In the genomic region with DNA sequence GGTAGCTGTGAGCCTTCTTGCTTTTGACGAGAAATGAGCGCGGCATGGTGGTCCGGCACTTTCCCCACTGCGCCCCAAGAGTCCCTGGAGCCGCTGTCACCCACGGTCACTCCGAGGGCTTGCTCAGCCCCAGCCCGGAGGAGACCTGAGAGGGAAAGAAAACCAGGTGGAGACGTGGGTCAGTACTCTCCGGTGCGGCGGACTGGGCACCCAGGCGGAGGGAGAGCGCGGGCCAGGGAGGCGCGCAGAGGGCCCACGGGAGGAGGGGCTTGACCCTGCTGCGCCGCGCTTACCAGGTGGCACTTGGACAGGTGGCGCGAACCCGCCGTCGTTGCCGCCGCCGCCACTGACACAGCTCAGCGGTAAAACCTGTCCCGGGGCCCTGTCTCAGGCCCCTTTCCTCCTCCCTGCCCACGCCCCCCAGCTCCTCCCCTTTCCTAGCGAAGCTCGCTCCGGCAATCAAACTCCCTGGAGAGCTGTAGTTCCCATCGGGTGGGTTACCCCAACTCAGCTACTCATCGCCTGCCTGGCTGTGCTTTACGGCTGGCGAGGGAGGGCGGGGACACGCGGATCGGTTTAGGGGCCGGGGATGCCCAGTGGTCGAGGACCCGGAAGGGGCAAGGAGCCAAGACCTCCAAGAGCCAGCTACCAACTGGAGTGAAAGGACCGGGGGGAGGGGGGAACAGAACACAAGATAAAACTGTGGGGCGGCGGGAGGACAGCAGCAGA, we compare ENCODE assay signal across 8 cellular contexts. TPM values are rescaled to one million over a fixed set of nuclear protein-coding genes. Genes with fewer than 3 reads are reported as not detected.
A peak's percentile ranks its signal among the peaks of the same experiment; 100 is the strongest.
DNase-seq lines count a peak whose midpoint lies in the region; ATAC-seq and TF ChIP-seq lines count a peak whose summit lies in the region.

No MANE protein-coding gene starts in this region.

- H3K9me3 ChIP-seq in DOHH2 (ENCODE audit: control insufficient read depth, insufficient read depth, low read length) (no peaks in the 10 kb centered on the region), HUES64 (ENCODE audit: insufficient read depth, low read depth, low read length) (no peaks in the 10 kb centered on the region)

- no peaks in the 10 kb centered on the region for H3K79me2 ChIP-seq in DOHH2 (ENCODE audit: control insufficient read depth, low read length)

- H3K9me3 Mint-ChIP-seq in T-cell: no peaks in the 10 kb centered on the region
- no peaks in the 10 kb centered on the region for H3K9me3 Mint-ChIP-seq in MCF 10A (ENCODE audit: unreplicated experiment)
- no peaks in the 10 kb centered on the region for H3K9me3 Mint-ChIP-seq in nephron
- no peaks in the 10 kb centered on the region for H3K9me3 Mint-ChIP-seq in type B pancreatic cell

- under 1% methylated on average over 50 of the region's 50 CpGs for WGBS in HUES64

- H3K9ac ChIP-seq in HUES64 (ENCODE audit: low read depth, low read length): no peak overlapping the region

- CTCF ChIA-PET in T-cell (lab: Charles Lee) (interaction anchor here (0.6 to 1.7 kb wide), 10 partner anchors 9 to 987 kb away, joined by 3 to 7 read pairs (median 5); no protein-coding TSS in a partner anchor), MCF 10A (lab: Yijun Ruan, JAX) (interaction anchor here (0.6 to 0.7 kb wide), 4 partner anchors 55 to 971 kb away, joined by 3 to 4 read pairs (median 3); no protein-coding TSS in a partner anchor)

- H3K27me3 ChIP-seq in DOHH2 (ENCODE audit: control insufficient read depth, low read length): peaks cover 63% of the 10 kb centered on the region
- H3K27me3 ChIP-seq in HUES64 (ENCODE audit: insufficient read depth, low read length): peaks cover 100% of the 10 kb centered on the region

- peaks cover 14% of the 10 kb centered on the region for H3K36me3 Mint-ChIP-seq in T-cell
- no peaks in the 10 kb centered on the region for H3K36me3 Mint-ChIP-seq in MCF 10A (ENCODE audit: insufficient read depth, unreplicated experiment)
- no peaks in the 10 kb centered on the region for H3K36me3 Mint-ChIP-seq in nephron (ENCODE audit: low read depth)
- no peaks in the 10 kb centered on the region for H3K36me3 Mint-ChIP-seq in type B pancreatic cell

- DNase-seq in T-cell (peak in 15 of 34 experiments; percentile 12 to 49 (median 25)), MCF 10A (ENCODE audit: unreplicated experiment) (no peak), type B pancreatic cell (ENCODE audit: extremely low spot score, unreplicated experiment) (no peak), mesenteric fat pad (ENCODE audit: low spot score) (no peak)

- peak in 2 of 4 experiments; percentile 4 to 5 for ATAC-seq in T-cell (replicated peaks in 1 of 4)
- no peak for ATAC-seq in HG03045 (IDR thresholded peaks at IDR 0.05; ENCODE audit: unreplicated experiment)

- peak overlapping the region; percentile 85 to 95 for H3K27ac Mint-ChIP-seq in T-cell
- no peak overlapping the region for H3K27ac Mint-ChIP-seq in MCF 10A (ENCODE audit: low read depth, unreplicated experiment)
- no peak overlapping the region for H3K27ac Mint-ChIP-seq in nephron
- no peak overlapping the region for H3K27ac Mint-ChIP-seq in type B pancreatic cell

- H3K9me2 ChIP-seq in DOHH2 (replicated peaks; ENCODE audit: control insufficient read depth, low read length): no peaks in the 10 kb centered on the region

- peaks cover 40% of the 10 kb centered on the region for H3K4me1 ChIP-seq in DOHH2 (ENCODE audit: control insufficient read depth, low read length)
- peaks cover 23% of the 10 kb centered on the region for H3K4me1 ChIP-seq in HUES64 (ENCODE audit: insufficient read depth, low read length)

- intact Hi-C loops in MCF 10A (cut with micrococcal nuclease): no loop called here

- H3K36me3 ChIP-seq in DOHH2 (ENCODE audit: control insufficient read depth, low read length): no peaks in the 10 kb centered on the region
- no peaks in the 10 kb centered on the region for H3K36me3 ChIP-seq in HUES64 (ENCODE audit: insufficient read depth, low read length)

- BruUV-seq in MCF 10A (replicated peaks; lab: Mats Ljungman, UMichigan): no TSS peak

- H3K4me2 ChIP-seq in DOHH2 (ENCODE audit: low read length): peak overlapping the region; percentile 100

- no peak overlapping the region for H3K27ac ChIP-seq in DOHH2 (ENCODE audit: low read depth, low read length)
- no peak overlapping the region for H3K27ac ChIP-seq in HUES64 (ENCODE audit: low read depth, low read length)

- H4K20me1 ChIP-seq in DOHH2 (ENCODE audit: control insufficient read depth, insufficient read depth, low read depth, low read length): no peaks in the 10 kb centered on the region

- POLR2A ChIA-PET in T-cell (lab: Charles Lee): interaction anchor here (0.6 to 1.0 kb wide), 4 partner anchors 11 to 169 kb away, joined by 3 to 7 read pairs (median 4); no protein-coding TSS in a partner anchor
- POLR2A ChIA-PET in MCF 10A (lab: Yijun Ruan, JAX): no interaction called here

- H3K27me3 Mint-ChIP-seq in T-cell (peaks cover 0 to 5% of the 10 kb centered on the region in 2 donors), MCF 10A (ENCODE audit: insufficient read depth, unreplicated experiment) (peaks cover 22% of the 10 kb centered on the region), nephron (ENCODE audit: low read depth) (peaks cover 100% of the 10 kb centered on the region), type B pancreatic cell (peaks cover 94% of the 10 kb centered on the region)

- peak overlapping the region; percentile 84 for H3K4me3 ChIP-seq in DOHH2 (ENCODE audit: low read length)
- H3K4me3 ChIP-seq in HUES64 (ENCODE audit: low read length): peak overlapping the region; percentile 52

- H3F3A ChIP-seq in DOHH2 (ENCODE audit: control insufficient read depth, insufficient read depth): 0 out of 2 replicates have a peak, but pooled peaks cover 9% of the 10 kb centered on the region

- TF ChIP-seq CTCF in DOHH2 (IDR thresholded peaks at IDR 0.05; ENCODE audit: low read depth, low read length, poor library complexity, severe bottlenecking) (no peak), MCF 10A (IDR thresholded peaks at IDR 0.05; ENCODE audit: unreplicated experiment) (no peak), nephron (IDR thresholded peaks at IDR 0.05; ENCODE audit: unreplicated experiment in 3 of 3) (no peak), type B pancreatic cell (conservative IDR thresholded peaks at IDR 0.05) (no peak)

- H3K4me3 Mint-ChIP-seq in T-cell: peak overlapping the region; percentile 89 to 98 (median 95)
- peak overlapping the region; percentile 65 for H3K4me3 Mint-ChIP-seq in MCF 10A (ENCODE audit: unreplicated experiment)
- peak overlapping the region; percentile 75 to 82 (median 81) for H3K4me3 Mint-ChIP-seq in nephron
- peak overlapping the region; percentile 86 for H3K4me3 Mint-ChIP-seq in type B pancreatic cell

- H3K4me1 Mint-ChIP-seq in T-cell (peaks cover 39 to 46% (median 45%) of the 10 kb centered on the region in 3 donors), MCF 10A (ENCODE audit: insufficient read depth, unreplicated experiment) (peaks cover 7% of the 10 kb centered on the region), nephron (peaks cover 46% of the 10 kb centered on the region), type B pancreatic cell (ENCODE audit: unreplicated experiment) (peaks cover 20% of the 10 kb centered on the region)

RNA-seq across cellular contexts. Expression of a gene that starts 3.1 kb away (rescaled TPM):
- polyA plus RNA-seq in HUES64 (2013, experiment 1 of 2): 0.05 TPM
- 0.19 TPM for polyA plus RNA-seq in HUES64 (2013, experiment 2 of 2)
- total RNA-seq in T-cell (10 to 100 TPM; 13.8 to 25.7 (median 20.1) TPM), MCF 10A (2022) (0.27 TPM in 1 of 2 replicates, not detected in the other), type B pancreatic cell (ENCODE audit: low replicate concordance) (0.10 and 0.17 TPM in 2 replicates), mesenteric fat pad (0.51 TPM)

Comparison
In these comparisons a context has a peak if more than half of its experiments do, and no peak if none do; other contexts are left out.
1. H3K27ac Mint-ChIP-seq: peak in T-cell (2 of 2); none in MCF 10A (single experiment), nephron (0 of 3) and type B pancreatic cell (single experiment).
2. Peak in every context shown above with its lines, with median percentiles within 50 percentile points of each other: H3K4me3 Mint-ChIP-seq.